ENCODE assay signal across 13 cellular contexts in the genomic region with DNA sequence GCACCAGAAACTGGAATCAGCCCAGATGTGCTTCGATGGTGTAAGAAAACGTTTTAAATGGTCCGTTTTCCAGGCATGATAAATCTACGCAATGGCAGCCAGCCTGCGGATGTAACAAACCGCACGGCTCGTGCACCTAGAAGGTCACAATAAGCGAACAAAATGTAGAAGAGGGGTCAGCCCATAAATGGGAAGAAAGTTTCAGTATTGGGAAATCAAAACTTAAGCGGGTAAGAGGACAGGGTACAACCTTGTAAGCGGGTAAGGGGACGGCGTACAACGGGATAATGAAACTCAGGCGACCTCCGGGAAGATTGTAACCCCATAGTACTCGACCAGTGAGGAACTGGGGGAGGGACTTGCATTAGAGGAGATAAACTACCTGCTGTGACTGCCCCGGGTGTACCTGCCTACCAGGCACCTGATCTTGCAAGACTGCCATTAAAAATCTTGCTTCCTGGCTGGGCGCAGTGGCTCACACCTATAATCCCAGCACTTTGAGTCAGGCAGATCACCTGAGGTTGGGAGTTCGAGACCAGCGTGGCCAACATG.
DNase-seq lines count a peak whose midpoint lies in the region; ATAC-seq and TF ChIP-seq lines count a peak whose summit lies in the region.
"Had no signal": no experiment of that assay in that cellular context is flagged by ENCODE, and none has a peak within 500 bp of the region (broad histone marks: within the 10 kb centered on the region; RNA-seq: fewer than 3 reads in every experiment).

No MANE protein-coding gene starts in this region.

- no peaks in the 10 kb centered on the region for H3K27me3 ChIP-seq in upper lobe of right lung

- TF ChIP-seq CTCF in WTC11 (IDR thresholded peaks at IDR 0.05) = no peak
- TF ChIP-seq CTCF in upper lobe of right lung (IDR thresholded peaks at IDR 0.05) = no peak

- H3K9me3 Mint-ChIP-seq in WTC11 = no peaks in the 10 kb centered on the region
- H3K9me3 Mint-ChIP-seq in immature natural killer cell = no peaks in the 10 kb centered on the region

- H3K4me1 Mint-ChIP-seq in WTC11 = peaks cover 59% of the 10 kb centered on the region
- peaks cover 75 to 84% of the 10 kb centered on the region in 2 donors for H3K4me1 Mint-ChIP-seq in immature natural killer cell

- H3K27ac ChIP-seq in upper lobe of right lung = no peak overlapping the region

- no peaks in the 10 kb centered on the region for H3K9me3 ChIP-seq in upper lobe of right lung

- POLR2A ChIA-PET in WTC11 (lab: Charles Lee) = no interaction called here

- peak; percentile 6 for DNase-seq in left cardiac atrium
- no peak for DNase-seq in Right ventricle myocardium inferior (ENCODE audit: missing footprints)
- DNase-seq in WTC11 (ENCODE audit: low spot score) = no peak
- no peak for DNase-seq in immature natural killer cell
- DNase-seq in upper lobe of right lung = no peak
- no peak for DNase-seq in NCI-H345 treated with DMSO at 0.1 percent for 48 hours (lab: John Stamatoyannopoulos, UW; ENCODE audit: unreplicated experiment)
- DNase-seq in activated CD8-positive, alpha-beta memory T cell treated with anti-CD3 and anti-CD28 coated beads, Interleukin-2, amount 50 U/mL, for 4 hours = no peak
- no peak for DNase-seq in NCI-H2107 treated with DMSO at 0.1 percent for 48 hours (lab: John Stamatoyannopoulos, UW; ENCODE audit: unreplicated experiment)
- DNase-seq: C1 segment of cervical spinal cord; effector memory CD4-positive, alpha-beta T cell; KG1; mesenchymal stem cell; NCI-H2107 had no signal

- H3K4me1 ChIP-seq in upper lobe of right lung = peaks cover 31% of the 10 kb centered on the region

- ATAC-seq in left cardiac atrium = no peak
- ATAC-seq in Right ventricle myocardium inferior = no peak
- ATAC-seq in WTC11 = peak; percentile 38
- peak; percentile 64 for ATAC-seq in upper lobe of right lung

- CTCF ChIA-PET in WTC11 (lab: Charles Lee) = interaction anchor here (1.5 kb wide), 1 partner anchor 115 kb away, joined by 5 read pairs; no protein-coding TSS in a partner anchor

- peak overlapping the region; percentile 31 for H3K4me3 Mint-ChIP-seq in WTC11
- H3K4me3 Mint-ChIP-seq in immature natural killer cell = peak overlapping the region; percentile 66 to 81 (median 75)

- no peak overlapping the region for H3K4me3 ChIP-seq in upper lobe of right lung

- H3K36me3 Mint-ChIP-seq in WTC11 (no peaks in the 10 kb centered on the region), immature natural killer cell (peaks cover 0 to 14% (median 13%) of the 10 kb centered on the region in 3 donors)

- H3K36me3 ChIP-seq in upper lobe of right lung = no peaks in the 10 kb centered on the region

- H3K27me3 Mint-ChIP-seq in WTC11 (ENCODE audit: low read depth) (no peaks in the 10 kb centered on the region), immature natural killer cell (ENCODE audit: low read depth in 3 of 3) (peaks cover 9 to 29% (median 13%) of the 10 kb centered on the region in 3 donors)

- intact Hi-C loops in left cardiac atrium (cut with DNase I) = no loop called here
- intact Hi-C loops in Right ventricle myocardium inferior (cut with DNase I) = no loop called here
- intact Hi-C loops in upper lobe of right lung (cut with DNase I) = no loop called here

- H3K27ac Mint-ChIP-seq in WTC11 (peak overlapping the region; percentile 87), immature natural killer cell (peak overlapping the region in 5 of 6 donors; percentile 78 to 90 (median 89))

TF ChIP-seq in WTC11, 78 proteins besides CTCF, POLR2A, EP300 and RAD21:
- TF ChIP-seq HMGA2 (CRISPR knock-in tag; IDR thresholded peaks at IDR 0.05) (no peak), ZNF423 (CRISPR knock-in tag; IDR thresholded peaks at IDR 0.05) (no peak), SOX15 (CRISPR knock-in tag; IDR thresholded peaks at IDR 0.05) (no peak), CBFB (CRISPR knock-in tag; IDR thresholded peaks at IDR 0.05; ENCODE audit: low read depth) (no peak), ZNF138 (CRISPR knock-in tag; conservative IDR thresholded peaks at IDR 0.05) (no peak), ZBTB21 (CRISPR knock-in tag; IDR thresholded peaks at IDR 0.05; ENCODE audit: borderline replicate concordance) (no peak), NFATC4 (CRISPR knock-in tag; IDR thresholded peaks at IDR 0.05) (no peak), JUN (CRISPR knock-in tag; IDR thresholded peaks at IDR 0.05) (no peak), GRHL2 (CRISPR knock-in tag; IDR thresholded peaks at IDR 0.05; ENCODE audit: insufficient replicate concordance, severe bottlenecking) (no peak), CREB1 (CRISPR knock-in tag; IDR thresholded peaks at IDR 0.05) (no peak), ZNF232 (CRISPR knock-in tag; IDR thresholded peaks at IDR 0.05) (no peak), OVOL2 (CRISPR knock-in tag; IDR thresholded peaks at IDR 0.05; ENCODE audit: borderline replicate concordance) (no peak), MXD4 (CRISPR knock-in tag; IDR thresholded peaks at IDR 0.05; ENCODE audit: borderline replicate concordance) (no peak), ZNF263 (CRISPR knock-in tag; IDR thresholded peaks at IDR 0.05; ENCODE audit: low read depth) (no peak), NFYB (CRISPR knock-in tag; conservative IDR thresholded peaks at IDR 0.05; ENCODE audit: low read depth) (no peak)
- TF ChIP-seq, protein P1, sequence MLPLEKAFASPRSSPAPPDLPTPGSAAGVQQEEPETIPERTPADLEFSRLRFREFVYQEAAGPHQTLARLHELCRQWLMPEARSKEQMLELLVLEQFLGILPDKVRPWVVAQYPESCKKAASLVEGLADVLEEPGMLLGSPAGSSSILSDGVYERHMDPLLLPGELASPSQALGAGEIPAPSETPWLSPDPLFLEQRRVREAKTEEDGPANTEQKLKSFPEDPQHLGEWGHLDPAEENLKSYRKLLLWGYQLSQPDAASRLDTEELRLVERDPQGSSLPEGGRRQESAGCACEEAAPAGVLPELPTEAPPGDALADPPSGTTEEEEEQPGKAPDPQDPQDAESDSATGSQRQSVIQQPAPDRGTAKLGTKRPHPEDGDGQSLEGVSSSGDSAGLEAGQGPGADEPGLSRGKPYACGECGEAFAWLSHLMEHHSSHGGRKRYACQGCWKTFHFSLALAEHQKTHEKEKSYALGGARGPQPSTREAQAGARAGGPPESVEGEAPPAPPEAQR (CRISPR knock-in tag; IDR thresholded peaks at IDR 0.05) = no peak
- TF ChIP-seq, protein P2, sequence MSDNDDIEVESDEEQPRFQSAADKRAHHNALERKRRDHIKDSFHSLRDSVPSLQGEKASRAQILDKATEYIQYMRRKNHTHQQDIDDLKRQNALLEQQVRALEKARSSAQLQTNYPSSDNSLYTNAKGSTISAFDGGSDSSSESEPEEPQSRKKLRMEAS (CRISPR knock-in tag; IDR thresholded peaks at IDR 0.05) = no peak
- TF ChIP-seq, protein P3, sequence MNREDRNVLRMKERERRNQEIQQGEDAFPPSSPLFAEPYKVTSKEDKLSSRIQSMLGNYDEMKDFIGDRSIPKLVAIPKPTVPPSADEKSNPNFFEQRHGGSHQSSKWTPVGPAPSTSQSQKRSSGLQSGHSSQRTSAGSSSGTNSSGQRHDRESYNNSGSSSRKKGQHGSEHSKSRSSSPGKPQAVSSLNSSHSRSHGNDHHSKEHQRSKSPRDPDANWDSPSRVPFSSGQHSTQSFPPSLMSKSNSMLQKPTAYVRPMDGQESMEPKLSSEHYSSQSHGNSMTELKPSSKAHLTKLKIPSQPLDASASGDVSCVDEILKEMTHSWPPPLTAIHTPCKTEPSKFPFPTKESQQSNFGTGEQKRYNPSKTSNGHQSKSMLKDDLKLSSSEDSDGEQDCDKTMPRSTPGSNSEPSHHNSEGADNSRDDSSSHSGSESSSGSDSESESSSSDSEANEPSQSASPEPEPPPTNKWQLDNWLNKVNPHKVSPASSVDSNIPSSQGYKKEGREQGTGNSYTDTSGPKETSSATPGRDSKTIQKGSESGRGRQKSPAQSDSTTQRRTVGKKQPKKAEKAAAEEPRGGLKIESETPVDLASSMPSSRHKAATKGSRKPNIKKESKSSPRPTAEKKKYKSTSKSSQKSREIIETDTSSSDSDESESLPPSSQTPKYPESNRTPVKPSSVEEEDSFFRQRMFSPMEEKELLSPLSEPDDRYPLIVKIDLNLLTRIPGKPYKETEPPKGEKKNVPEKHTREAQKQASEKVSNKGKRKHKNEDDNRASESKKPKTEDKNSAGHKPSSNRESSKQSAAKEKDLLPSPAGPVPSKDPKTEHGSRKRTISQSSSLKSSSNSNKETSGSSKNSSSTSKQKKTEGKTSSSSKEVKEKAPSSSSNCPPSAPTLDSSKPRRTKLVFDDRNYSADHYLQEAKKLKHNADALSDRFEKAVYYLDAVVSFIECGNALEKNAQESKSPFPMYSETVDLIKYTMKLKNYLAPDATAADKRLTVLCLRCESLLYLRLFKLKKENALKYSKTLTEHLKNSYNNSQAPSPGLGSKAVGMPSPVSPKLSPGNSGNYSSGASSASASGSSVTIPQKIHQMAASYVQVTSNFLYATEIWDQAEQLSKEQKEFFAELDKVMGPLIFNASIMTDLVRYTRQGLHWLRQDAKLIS (CRISPR knock-in tag; IDR thresholded peaks at IDR 0.05; ENCODE audit: borderline replicate concordance) = no peak
- TF ChIP-seq, protein P4, sequence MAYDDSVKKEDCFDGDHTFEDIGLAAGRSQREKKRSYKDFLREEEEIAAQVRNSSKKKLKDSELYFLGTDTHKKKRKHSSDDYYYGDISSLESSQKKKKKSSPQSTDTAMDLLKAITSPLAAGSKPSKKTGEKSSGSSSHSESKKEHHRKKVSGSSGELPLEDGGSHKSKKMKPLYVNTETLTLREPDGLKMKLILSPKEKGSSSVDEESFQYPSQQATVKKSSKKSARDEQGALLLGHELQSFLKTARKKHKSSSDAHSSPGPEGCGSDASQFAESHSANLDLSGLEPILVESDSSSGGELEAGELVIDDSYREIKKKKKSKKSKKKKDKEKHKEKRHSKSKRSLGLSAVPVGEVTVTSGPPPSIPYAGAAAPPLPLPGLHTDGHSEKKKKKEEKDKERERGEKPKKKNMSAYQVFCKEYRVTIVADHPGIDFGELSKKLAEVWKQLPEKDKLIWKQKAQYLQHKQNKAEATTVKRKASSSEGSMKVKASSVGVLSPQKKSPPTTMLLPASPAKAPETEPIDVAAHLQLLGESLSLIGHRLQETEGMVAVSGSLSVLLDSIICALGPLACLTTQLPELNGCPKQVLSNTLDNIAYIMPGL (CRISPR knock-in tag; IDR thresholded peaks at IDR 0.05) = no peak

Comparison
In these comparisons a context has a peak if more than half of its experiments do, and no peak if none do; other contexts are left out.
1. ATAC-seq: peak in WTC11 (single experiment) and upper lobe of right lung (single experiment); none in left cardiac atrium (0 of 2) and Right ventricle myocardium inferior (single experiment).